In genomic region chr21:16535100-16535418, GRCh38 we compare ENCODE assay signal across 9 cellular contexts.
DNase-seq lines count a peak whose midpoint lies in the region; ATAC-seq and TF ChIP-seq lines count a peak whose summit lies in the region.
"Had no signal": no experiment of that assay in that cellular context is flagged by ENCODE, and none has a peak within 500 bp of the region (broad histone marks: within the 10 kb centered on the region; RNA-seq: fewer than 3 reads in every experiment).

No MANE protein-coding gene starts in this region.

- DNase-seq in ELR (ENCODE audit: low read depth) = peak; percentile 74
- peak; percentile 76 for DNase-seq in Right ventricle myocardium inferior (ENCODE audit: missing footprints)
- peak; percentile 93 for DNase-seq in sigmoid colon

- TF ChIP-seq CTCF in VCaP (conservative IDR thresholded peaks at IDR 0.05) (no peak), sigmoid colon (IDR thresholded peaks at IDR 0.05) (no peak)

- TF ChIP-seq EP300 in sigmoid colon (IDR thresholded peaks at IDR 0.05) = no peak

- ATAC-seq in Right ventricle myocardium inferior (peak; percentile 74), HG03571 (IDR thresholded peaks at IDR 0.05; ENCODE audit: unreplicated experiment) (no peak), HG03520 (IDR thresholded peaks at IDR 0.05; ENCODE audit: unreplicated experiment) (no peak), GM19035 (IDR thresholded peaks at IDR 0.05; ENCODE audit: unreplicated experiment) (no peak), GM19467 (IDR thresholded peaks at IDR 0.05; ENCODE audit: unreplicated experiment) (no peak)

- no peaks in the 10 kb centered on the region for H3K36me3 ChIP-seq in sigmoid colon

- peak overlapping the region; percentile 21 to 42 (median 39) for H3K4me3 ChIP-seq in sigmoid colon
- H3K4me3 ChIP-seq: PC-9 had no signal

- TF ChIP-seq POLR2A in sigmoid colon (IDR thresholded peaks at IDR 0.05) = no peak

- H3K4me1 ChIP-seq in sigmoid colon = peaks cover 0 to 14% (median 9%) of the 10 kb centered on the region in 4 donors

- peaks cover 0 to 2% (median 0%) of the 10 kb centered on the region in 4 donors for H3K9me3 ChIP-seq in sigmoid colon

- no peaks in the 10 kb centered on the region for H3K27me3 ChIP-seq in sigmoid colon

- peak overlapping the region; percentile 91 for H3K27ac ChIP-seq in VCaP
- H3K27ac ChIP-seq in sigmoid colon = peak overlapping the region; percentile 75 to 79 (median 78)
- H3K27ac ChIP-seq: PC-9 had no signal

- 66 to 75% methylated on average over 6 of the region's 6 CpGs for WGBS in sigmoid colon, 2 donors

- intact Hi-C loops in Right ventricle myocardium inferior (cut with DNase I) (loop anchor here (1.0 to 10.0 kb wide), 4 partner anchors 52 to 340 kb away; no protein-coding TSS in a partner anchor), sigmoid colon (cut with DNase I) (loop anchor here (10.0 kb wide), 2 partner anchors 50 to 110 kb away; no protein-coding TSS in a partner anchor)
